Comparison of ENCODE assay signal across 13 cellular contexts in genomic region chr1:230090194-230090711, GRCh38. TPM values are rescaled to one million over a fixed set of nuclear protein-coding genes. Genes with fewer than 3 reads are reported as not detected.
A peak's percentile ranks its signal among the peaks of the same experiment; 100 is the strongest.
DNase-seq lines count a peak whose midpoint lies in the region; ATAC-seq and TF ChIP-seq lines count a peak whose summit lies in the region.
"Had no signal": no experiment of that assay in that cellular context is flagged by ENCODE, and none has a peak within 500 bp of the region (broad histone marks: within the 10 kb centered on the region; RNA-seq: fewer than 3 reads in every experiment).

No MANE protein-coding gene starts in this region.

- H3K4me1 Mint-ChIP-seq in HFFc6 (ENCODE audit: low read depth): peaks cover 86% of the 10 kb centered on the region
- H3K4me1 Mint-ChIP-seq in activated CD4-positive, alpha-beta memory T cell treated with anti-CD3 and anti-CD28 coated beads for 36 hours (ENCODE audit: low read depth): peaks cover 31% of the 10 kb centered on the region

- POLR2A ChIA-PET in activated CD4-positive, alpha-beta memory T cell treated with anti-CD3 and anti-CD28 coated beads for 36 hours (lab: Charles Lee): no interaction called here

- no peaks in the 10 kb centered on the region for H3K27me3 ChIP-seq in thoracic aorta (replicated peaks; ENCODE audit: insufficient read depth)
- H3K27me3 ChIP-seq in thyroid gland: no peaks in the 10 kb centered on the region
- H3K27me3 ChIP-seq: heart left ventricle had no signal

- H3K4me3 ChIP-seq in thoracic aorta (no peak overlapping the region), thyroid gland (replicated peaks in 1 of 3) (no peak overlapping the region)
- H3K4me3 ChIP-seq: heart left ventricle, lung had no signal

- H3K9me3 Mint-ChIP-seq in HFFc6: no peaks in the 10 kb centered on the region
- no peaks in the 10 kb centered on the region for H3K9me3 Mint-ChIP-seq in activated CD4-positive, alpha-beta memory T cell treated with anti-CD3 and anti-CD28 coated beads for 36 hours

- H3K4me1 ChIP-seq in thoracic aorta (ENCODE audit: control insufficient read depth in 1 of 2, low read depth in 2 of 2) (peaks cover 18 to 86% of the 10 kb centered on the region in 2 donors), thyroid gland (peaks cover 16 to 28% of the 10 kb centered on the region in 2 donors)

- TF ChIP-seq CTCF in HFFc6 (IDR thresholded peaks at IDR 0.05) (no peak), thoracic aorta (IDR thresholded peaks at IDR 0.05) (no peak), thyroid gland (IDR thresholded peaks at IDR 0.05) (no peak)

- intact Hi-C loops in activated CD4-positive, alpha-beta memory T cell treated with anti-CD3 and anti-CD28 coated beads for 36 hours (cut with micrococcal nuclease): no loop called here
- intact Hi-C loops in thyroid gland (cut with DNase I): no loop called here

- peak overlapping the region; percentile 92 for H3K27ac Mint-ChIP-seq in HFFc6
- H3K27ac Mint-ChIP-seq in activated CD4-positive, alpha-beta memory T cell treated with anti-CD3 and anti-CD28 coated beads for 36 hours: no peak overlapping the region

- H3K27ac ChIP-seq in thoracic aorta (peak overlapping the region; percentile 24 to 97), thyroid gland (no peak overlapping the region)
- H3K27ac ChIP-seq: heart left ventricle had no signal

- H3K27me3 Mint-ChIP-seq in HFFc6 (ENCODE audit: insufficient read depth): peaks cover 3% of the 10 kb centered on the region; the same call in 1 of the 2 replicates
- no peaks in the 10 kb centered on the region for H3K27me3 Mint-ChIP-seq in activated CD4-positive, alpha-beta memory T cell treated with anti-CD3 and anti-CD28 coated beads for 36 hours

- H3K36me3 ChIP-seq in thoracic aorta (no peaks in the 10 kb centered on the region), thyroid gland (peaks cover 0 to 3% of the 10 kb centered on the region in 2 donors)

- CTCF ChIA-PET in activated CD4-positive, alpha-beta memory T cell treated with anti-CD3 and anti-CD28 coated beads for 36 hours (lab: Charles Lee): no interaction called here

- peak; percentile 73 for DNase-seq in HFFc6
- DNase-seq in amniotic epithelial cell (ENCODE audit: low read depth): peak; percentile 93
- peak; percentile 70 for DNase-seq in hepatic stellate cell (ENCODE audit: low spot score)
- DNase-seq in thoracic aorta (ENCODE audit: low spot score): no peak
- no peak for DNase-seq in activated CD4-positive, alpha-beta memory T cell treated with anti-CD3 and anti-CD28 coated beads for 36 hours
- DNase-seq in thyroid gland: no peak
- no peak for DNase-seq in D341Med (ENCODE audit: low spot score)
- no peak for DNase-seq in SIG-M5 (lab: John Stamatoyannopoulos, UW)
- DNase-seq: activated effector memory CD4-positive, alpha-beta T cell treated with Interleukin-2 at 50 U/mL for 16 hours; heart left ventricle; NCI-H345; posterior cingulate gyrus had no signal

- H3K9me3 ChIP-seq in thoracic aorta (no peaks in the 10 kb centered on the region), thyroid gland (no peaks in the 10 kb centered on the region)
- H3K9me3 ChIP-seq: heart left ventricle had no signal

- peak overlapping the region; percentile 82 for H3K4me3 Mint-ChIP-seq in HFFc6
- no peak overlapping the region for H3K4me3 Mint-ChIP-seq in activated CD4-positive, alpha-beta memory T cell treated with anti-CD3 and anti-CD28 coated beads for 36 hours

- H3K36me3 Mint-ChIP-seq in HFFc6 (ENCODE audit: low read depth): peaks cover 37% of the 10 kb centered on the region
- H3K36me3 Mint-ChIP-seq in activated CD4-positive, alpha-beta memory T cell treated with anti-CD3 and anti-CD28 coated beads for 36 hours: peaks cover 31% of the 10 kb centered on the region

- no peak for TF ChIP-seq POLR2A in thyroid gland (IDR thresholded peaks at IDR 0.05)

- ATAC-seq in thoracic aorta (ENCODE audit: insufficient number of reproducible peaks, low FRiP score, low read depth): no peak

- 63 to 67% methylated on average over 6 of the region's 6 CpGs for WGBS in thyroid gland, 2 donors

RNA-seq across cellular contexts. Expression of gene GALNT2, which starts 23.2 kb away (rescaled TPM):
- total RNA-seq in HFFc6 (2021; fragmentation: NEBNext Ultra II Directional; extraction: Animal tissue kit (Norgen Biotek cat#: 25700)): 100 to 1,000 TPM; 174 to 194 (median 181) TPM
- total RNA-seq in thoracic aorta (100 to 1,000 TPM; 113 to 148 TPM), thyroid gland (10 to 100 TPM; 26.2 to 48.9 (median 42.3) TPM)
- 10 to 100 TPM; 49.5 to 51.0 TPM for total RNA-seq in activated CD4-positive, alpha-beta memory T cell treated with anti-CD3 and anti-CD28 coated beads for 36 hours

Comparison
In these comparisons a context has a peak if more than half of its experiments do, and no peak if none do; other contexts are left out.
1. DNase-seq: peak in HFFc6 (single experiment), amniotic epithelial cell (single experiment) and hepatic stellate cell (single experiment); none in thoracic aorta (single experiment), activated CD4-positive, alpha-beta memory T cell treated with anti-CD3 and anti-CD28 coated beads for 36 hours (single experiment), thyroid gland (0 of 2), D341Med (single experiment) and SIG-M5 (single experiment).
2. H3K27ac ChIP-seq: peak in thoracic aorta (2 of 2); none in thyroid gland (0 of 3).